ENCODE assay signal across 11 cellular contexts in the genomic region with DNA sequence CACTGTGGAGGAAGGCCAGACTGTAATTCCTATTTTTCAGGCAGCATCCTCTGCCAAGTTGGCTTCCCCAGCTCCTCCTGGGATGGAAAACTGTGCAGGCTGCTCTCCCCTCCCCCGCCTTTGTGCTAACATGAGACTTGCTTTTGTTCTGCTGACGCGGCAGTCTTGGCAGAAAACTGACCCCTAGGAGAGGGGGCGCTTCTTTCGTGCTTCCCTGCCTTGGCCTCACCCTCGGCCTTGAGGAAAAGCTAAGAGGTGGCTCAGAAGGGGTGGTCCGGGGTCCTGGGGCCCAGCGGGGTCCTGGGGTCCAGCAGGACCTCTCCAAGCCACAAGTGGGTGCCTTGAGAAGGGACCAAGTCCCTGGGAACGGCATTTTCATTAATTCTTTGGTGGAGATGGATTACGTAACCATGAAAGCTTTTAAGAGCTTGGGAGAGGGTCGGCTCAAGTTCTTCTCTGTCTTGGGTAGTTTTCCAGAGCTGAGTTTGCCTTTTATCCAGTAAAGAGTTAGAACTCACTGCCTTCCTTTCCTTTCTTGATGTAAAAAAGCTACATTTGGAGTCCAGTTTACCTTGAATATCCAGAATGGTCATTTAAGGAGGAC. TPM values are rescaled to one million over a fixed set of nuclear protein-coding genes. Genes with fewer than 3 reads are reported as not detected.
DNase-seq lines count a peak whose midpoint lies in the region; ATAC-seq and TF ChIP-seq lines count a peak whose summit lies in the region.
"Had no signal": no experiment of that assay in that cellular context is flagged by ENCODE, and none has a peak within 500 bp of the region (broad histone marks: within the 10 kb centered on the region; RNA-seq: fewer than 3 reads in every experiment).

No MANE protein-coding gene starts in this region.

- no peaks in the 10 kb centered on the region for H3K4me1 Mint-ChIP-seq in activated CD4-positive, alpha-beta T cell treated with anti-CD3 and anti-CD28 coated beads, Interleukin-2, amount 10 ng/mL, durations not matched to agents 24 days and 14 days

- H3K27ac ChIP-seq in AG04450 (ENCODE audit: low read depth, low read length): peak overlapping the region; percentile 43
- H3K27ac ChIP-seq: PC-9 had no signal

- no peak overlapping the region for H3K4me3 ChIP-seq in AG04450 (ENCODE audit: low read depth, low read length)
- H3K4me3 ChIP-seq: PC-9 had no signal

- peaks cover 23% of the 10 kb centered on the region for H3K27me3 Mint-ChIP-seq in activated CD4-positive, alpha-beta T cell treated with anti-CD3 and anti-CD28 coated beads, Interleukin-2, amount 10 ng/mL, durations not matched to agents 24 days and 14 days

- no peaks in the 10 kb centered on the region for H3K9me3 Mint-ChIP-seq in activated CD4-positive, alpha-beta T cell treated with anti-CD3 and anti-CD28 coated beads, Interleukin-2, amount 10 ng/mL, durations not matched to agents 24 days and 14 days

- no peak for TF ChIP-seq CTCF in AG04450 (IDR thresholded peaks at IDR 0.05; ENCODE audit: low read depth, low read length)

- H3K36me3 Mint-ChIP-seq in activated CD4-positive, alpha-beta T cell treated with anti-CD3 and anti-CD28 coated beads, Interleukin-2, amount 10 ng/mL, durations not matched to agents 24 days and 14 days (ENCODE audit: low read depth): no peaks in the 10 kb centered on the region

- POLR2A ChIA-PET in AG04450 (lab: Yijun Ruan, JAX): no interaction called here

- H3K4me3 Mint-ChIP-seq in activated CD4-positive, alpha-beta T cell treated with anti-CD3 and anti-CD28 coated beads, Interleukin-2, amount 10 ng/mL, durations not matched to agents 24 days and 14 days: no peak overlapping the region

- intact Hi-C loops in posterior cingulate gyrus (cut with DNase I): loop anchor here (2.0 kb wide), 1 partner anchor 16 kb away; no protein-coding TSS in a partner anchor
- intact Hi-C loops in activated CD4-positive, alpha-beta T cell treated with anti-CD3 and anti-CD28 coated beads, Interleukin-2, amount 10 ng/mL, durations not matched to agents 24 days and 14 days (cut with micrococcal nuclease): no loop called here

- CTCF ChIA-PET in AG04450 (lab: Charles Lee): interaction anchor here (0.6 to 1.1 kb wide), 2 partner anchors 13 to 29 kb away, joined by 3 to 4 read pairs; no protein-coding TSS in a partner anchor

- H3K27ac Mint-ChIP-seq in activated CD4-positive, alpha-beta T cell treated with anti-CD3 and anti-CD28 coated beads, Interleukin-2, amount 10 ng/mL, durations not matched to agents 24 days and 14 days: no peak overlapping the region

- H3K9me3 ChIP-seq in AG04450 (ENCODE audit: control insufficient read depth, insufficient read depth, low read length): no peaks in the 10 kb centered on the region

- H3K27me3 ChIP-seq in AG04450 (ENCODE audit: control insufficient read depth, insufficient read depth, low read length): no peaks in the 10 kb centered on the region

- DNase-seq in AG04450 (ENCODE audit: low read depth, low spot score): no peak
- DNase-seq in cerebellar cortex (ENCODE audit: low spot score): peak; percentile 69
- DNase-seq in hippocampal formation (lab: John Stamatoyannopoulos, UW): peak; percentile 80 to 88
- peak; percentile 62 to 95 (median 77) for DNase-seq in posterior cingulate gyrus
- no peak for DNase-seq in T-helper 2 cell
- DNase-seq in stimulated activated CD4-positive, alpha-beta T cell treated with anti-CD3 and anti-CD28 coated beads, Interleukin-4, amount 100 ng/mL, for 4 hours: no peak
- DNase-seq in activated CD4-positive, alpha-beta T cell treated with anti-CD3 and anti-CD28 coated beads, Interleukin-2, amount 10 ng/mL, durations not matched to agents 24 days and 14 days: no peak
- DNase-seq: AML-193, PC-9 had no signal

- no peak for ATAC-seq in GM18511 (IDR thresholded peaks at IDR 0.05; ENCODE audit: unreplicated experiment)
- ATAC-seq: HCT116 had no signal

RNA-seq across cellular contexts. Expression of gene SH3PXD2B, which starts 51.0 kb away (rescaled TPM):
- polyA plus RNA-seq in AG04450 (2011; rRNA removed): 39.1 and 39.8 TPM in 2 replicates
- 56.8 and 58.2 TPM in 2 replicates for polyA minus RNA-seq in AG04450 (2011; rRNA and poly(A)+ RNA removed)
- total RNA-seq in activated CD4-positive, alpha-beta T cell treated with anti-CD3 and anti-CD28 coated beads, Interleukin-2, amount 10 ng/mL, durations not matched to agents 24 days and 14 days: 0.16 and 0.19 TPM in 2 replicates

Comparison
In these comparisons a context has a peak if more than half of its experiments do, and no peak if none do; other contexts are left out.
1. DNase-seq: peak in cerebellar cortex (single experiment), hippocampal formation (2 of 2) and posterior cingulate gyrus (10 of 10); none in AG04450 (single experiment), T-helper 2 cell (0 of 5), stimulated activated CD4-positive, alpha-beta T cell treated with anti-CD3 and anti-CD28 coated beads, Interleukin-4, amount 100 ng/mL, for 4 hours (0 of 2) and activated CD4-positive, alpha-beta T cell treated with anti-CD3 and anti-CD28 coated beads, Interleukin-2, amount 10 ng/mL, durations not matched to agents 24 days and 14 days (single experiment).